11 cellular contexts compared by ENCODE assay signal in the genomic region with DNA sequence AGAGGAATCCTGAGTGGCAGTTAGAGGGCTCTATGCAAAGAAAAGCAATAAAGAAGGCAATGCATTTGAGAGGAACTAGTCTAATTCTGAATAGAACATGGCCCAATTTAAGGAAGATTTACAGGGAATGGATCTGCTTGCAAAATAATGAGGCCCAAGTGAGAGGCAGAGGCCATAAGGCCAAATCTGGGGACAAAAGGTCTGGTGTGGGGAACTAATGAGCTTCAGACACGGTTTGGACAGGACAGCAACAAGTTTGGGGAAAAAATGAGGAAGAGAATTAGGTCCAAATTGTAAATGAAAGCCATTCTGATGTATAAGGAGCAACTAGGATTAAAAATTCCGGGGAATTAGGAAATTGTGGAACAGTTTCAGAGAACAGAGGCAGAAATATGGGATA.
DNase-seq lines count a peak whose midpoint lies in the region; ATAC-seq, FAIRE-seq and TF ChIP-seq lines count a peak whose summit lies in the region.
"Had no signal": no experiment of that assay in that cellular context is flagged by ENCODE, and none has a peak within 500 bp of the region (broad histone marks: within the 10 kb centered on the region; RNA-seq: fewer than 3 reads in every experiment).

No MANE protein-coding gene starts in this region.

- H3K4me3 Mint-ChIP-seq in activated T-cell treated with anti-CD3 and anti-CD28 coated beads, Interleukin-2, amount 50 U/mL, for 24 hours: peak overlapping the region; percentile 85

- H3K9me3 ChIP-seq in ascending aorta (no peaks in the 10 kb centered on the region), liver (ENCODE audit: control insufficient read depth in 4 of 4, low read length in 3 of 4) (no peaks in the 10 kb centered on the region), thymus (ENCODE audit: control insufficient read depth) (no peaks in the 10 kb centered on the region)

- CTCF ChIA-PET in RWPE1 (lab: Yijun Ruan, JAX): interaction anchor here (0.8 to 1.0 kb wide), 3 partner anchors 11 to 30 kb away, joined by 3 to 4 read pairs (median 3); no protein-coding TSS in a partner anchor

- no peak for TF ChIP-seq CTCF in ascending aorta (IDR thresholded peaks at IDR 0.05)
- no peak for TF ChIP-seq CTCF in liver (IDR thresholded peaks at IDR 0.05; ENCODE audit: low read depth, low read length, missing input control)
- no peak for TF ChIP-seq CTCF in RWPE1 (conservative IDR thresholded peaks at IDR 0.05; ENCODE audit: low read depth)

- DNase-seq in activated T-cell treated with anti-CD3 and anti-CD28 coated beads, Interleukin-2, amount 50 U/mL, for 24 hours: no peak
- DNase-seq in activated T-cell treated with anti-CD3 and anti-CD28 coated beads for 4 hours (no peak), ascending aorta (ENCODE audit: low spot score in 2 of 2) (no peak), sciatic nerve (ENCODE audit: low spot score) (no peak), GM12891 (ENCODE audit: insufficient read length, low spot score) (no peak), RWPE1 (ENCODE audit: low spot score) (no peak)
- DNase-seq: DMS53, posterior cingulate gyrus, WERI-Rb-1 had no signal

- no peaks in the 10 kb centered on the region for H3K27me3 Mint-ChIP-seq in activated T-cell treated with anti-CD3 and anti-CD28 coated beads, Interleukin-2, amount 50 U/mL, for 24 hours

- ATAC-seq in sciatic nerve: no peak

- no peak for TF ChIP-seq POLR2A in GM12891 (IDR thresholded peaks at IDR 0.05; ENCODE audit: low read depth, low read length)

- peak overlapping the region; percentile 20 for H3K27ac Mint-ChIP-seq in activated T-cell treated with anti-CD3 and anti-CD28 coated beads, Interleukin-2, amount 50 U/mL, for 24 hours

- no peaks in the 10 kb centered on the region for H3K9me3 Mint-ChIP-seq in activated T-cell treated with anti-CD3 and anti-CD28 coated beads, Interleukin-2, amount 50 U/mL, for 24 hours

- H3K4me1 ChIP-seq in ascending aorta (peaks cover 10 to 47% of the 10 kb centered on the region in 2 donors), liver (ENCODE audit: control insufficient read depth in 4 of 4, insufficient read depth in 4 of 4, low read length in 3 of 4) (peaks cover 19 to 77% (median 68%) of the 10 kb centered on the region in 4 donors), thymus (ENCODE audit: control insufficient read depth, insufficient read depth, low read length) (peaks cover 40% of the 10 kb centered on the region)

- peak overlapping the region in 1 of 2 donors; percentile 95 for H3K9ac ChIP-seq in liver (ENCODE audit: low read depth in 1 of 2, low read length in 2 of 2)

- FAIRE-seq in GM12891 (lab: Jason Lieb, UNC): no peak

- WGBS in liver: 32% methylated on average over 2 of the region's 2 CpGs
- 40% methylated on average over 2 of the region's 2 CpGs for WGBS in thymus

- POLR2A ChIA-PET in RWPE1 (lab: Yijun Ruan, JAX; ENCODE audit: low non-redundant PET): no interaction called here

- TF ChIP-seq RAD21 in liver (IDR thresholded peaks at IDR 0.05): no peak

- H3K4me1 Mint-ChIP-seq in activated T-cell treated with anti-CD3 and anti-CD28 coated beads, Interleukin-2, amount 50 U/mL, for 24 hours (ENCODE audit: low read depth): peaks cover 64% of the 10 kb centered on the region

- H3K36me3 Mint-ChIP-seq in activated T-cell treated with anti-CD3 and anti-CD28 coated beads, Interleukin-2, amount 50 U/mL, for 24 hours (ENCODE audit: low read depth): peaks cover 9% of the 10 kb centered on the region

- H3K36me3 ChIP-seq in ascending aorta (no peaks in the 10 kb centered on the region), liver (ENCODE audit: control insufficient read depth in 4 of 4, insufficient read depth in 3 of 4, low read depth in 1 of 4, low read length in 3 of 4) (no peaks in the 10 kb centered on the region), thymus (ENCODE audit: control insufficient read depth, insufficient read depth) (peaks cover 3% of the 10 kb centered on the region)

- no peaks in the 10 kb centered on the region for H3K27me3 ChIP-seq in ascending aorta
- H3K27me3 ChIP-seq in liver (ENCODE audit: control insufficient read depth in 4 of 4, insufficient read depth in 4 of 4, low read length in 3 of 4): no peaks in the 10 kb centered on the region
- H3K27me3 ChIP-seq in thymus (ENCODE audit: control insufficient read depth, insufficient read depth): no peaks in the 10 kb centered on the region

- H3K4me3 ChIP-seq in ascending aorta (peak overlapping the region in 1 of 2 donors; percentile 75), liver (ENCODE audit: low read depth in 1 of 3, low read length in 3 of 3) (peak overlapping the region in 2 of 3 donors; percentile 24 to 83), thymus (ENCODE audit: low read length) (peak overlapping the region; percentile 80)

- H3K27ac ChIP-seq in ascending aorta: peak overlapping the region; percentile 84 to 85
- H3K27ac ChIP-seq in liver (ENCODE audit: low read depth in 1 of 2, low read length in 2 of 2): peak overlapping the region; percentile 83 to 92
- no peak overlapping the region for H3K27ac ChIP-seq in thymus (ENCODE audit: low read depth)
- H3K27ac ChIP-seq in RWPE1: no peak overlapping the region
- H3K27ac ChIP-seq: WERI-Rb-1 had no signal

- intact Hi-C loops in ascending aorta (cut with DNase I) (no loop called here), sciatic nerve (cut with DNase I) (no loop called here)

TF ChIP-seq in liver, 16 proteins besides CTCF, POLR2A, EP300 and RAD21:
- TF ChIP-seq, protein P1, sequence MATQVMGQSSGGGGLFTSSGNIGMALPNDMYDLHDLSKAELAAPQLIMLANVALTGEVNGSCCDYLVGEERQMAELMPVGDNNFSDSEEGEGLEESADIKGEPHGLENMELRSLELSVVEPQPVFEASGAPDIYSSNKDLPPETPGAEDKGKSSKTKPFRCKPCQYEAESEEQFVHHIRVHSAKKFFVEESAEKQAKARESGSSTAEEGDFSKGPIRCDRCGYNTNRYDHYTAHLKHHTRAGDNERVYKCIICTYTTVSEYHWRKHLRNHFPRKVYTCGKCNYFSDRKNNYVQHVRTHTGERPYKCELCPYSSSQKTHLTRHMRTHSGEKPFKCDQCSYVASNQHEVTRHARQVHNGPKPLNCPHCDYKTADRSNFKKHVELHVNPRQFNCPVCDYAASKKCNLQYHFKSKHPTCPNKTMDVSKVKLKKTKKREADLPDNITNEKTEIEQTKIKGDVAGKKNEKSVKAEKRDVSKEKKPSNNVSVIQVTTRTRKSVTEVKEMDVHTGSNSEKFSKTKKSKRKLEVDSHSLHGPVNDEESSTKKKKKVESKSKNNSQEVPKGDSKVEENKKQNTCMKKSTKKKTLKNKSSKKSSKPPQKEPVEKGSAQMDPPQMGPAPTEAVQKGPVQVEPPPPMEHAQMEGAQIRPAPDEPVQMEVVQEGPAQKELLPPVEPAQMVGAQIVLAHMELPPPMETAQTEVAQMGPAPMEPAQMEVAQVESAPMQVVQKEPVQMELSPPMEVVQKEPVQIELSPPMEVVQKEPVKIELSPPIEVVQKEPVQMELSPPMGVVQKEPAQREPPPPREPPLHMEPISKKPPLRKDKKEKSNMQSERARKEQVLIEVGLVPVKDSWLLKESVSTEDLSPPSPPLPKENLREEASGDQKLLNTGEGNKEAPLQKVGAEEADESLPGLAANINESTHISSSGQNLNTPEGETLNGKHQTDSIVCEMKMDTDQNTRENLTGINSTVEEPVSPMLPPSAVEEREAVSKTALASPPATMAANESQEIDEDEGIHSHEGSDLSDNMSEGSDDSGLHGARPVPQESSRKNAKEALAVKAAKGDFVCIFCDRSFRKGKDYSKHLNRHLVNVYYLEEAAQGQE (IDR thresholded peaks at IDR 0.05): no peak
- peak; percentile 77 for TF ChIP-seq NR2F2 (IDR thresholded peaks at IDR 0.05)

TF ChIP-seq in GM12891, 5 proteins besides CTCF, POLR2A, EP300 and RAD21:
- TF ChIP-seq TAF1 (IDR thresholded peaks at IDR 0.05; ENCODE audit: low read depth, low read length) (no peak), POLR2AphosphoS5 (IDR thresholded peaks at IDR 0.05; ENCODE audit: low read depth, low read length) (no peak), SPI1 (IDR thresholded peaks at IDR 0.05; ENCODE audit: low read depth, low read length) (no peak), POU2F2 (IDR thresholded peaks at IDR 0.05; ENCODE audit: low read depth, low read length) (no peak), PAX5 (IDR thresholded peaks at IDR 0.05; ENCODE audit: insufficient read depth, low read length, severe bottlenecking) (no peak)
TF ChIP-seq in GM12891: peak in this region for 0.

Comparison
In these comparisons a context has a peak if more than half of its experiments do, and no peak if none do; other contexts are left out.
1. H3K27ac ChIP-seq: peak in ascending aorta (2 of 2) and liver (2 of 2); none in thymus (single experiment) and RWPE1 (single experiment).